ENCODE assay signal across 8 cellular contexts in genomic region chr1:105964879-105965278, GRCh38.
"Had no signal": no experiment of that assay in that cellular context is flagged by ENCODE, and none has a peak within 500 bp of the region (broad histone marks: within the 10 kb centered on the region; RNA-seq: fewer than 3 reads in every experiment).

No MANE protein-coding gene starts in this region.

- FAIRE-seq: HepG2, HTR-8/SVneo, K562 had no signal

- H3K4me3 ChIP-seq: K562 had no signal

- H3K27ac ChIP-seq: HL-60 had no signal

- H3K4me1 Mint-ChIP-seq: IgD-negative memory B cell had no signal

- DNase-seq: IMR-90, KBM-7, KG1 had no signal

- H3K27ac Mint-ChIP-seq: IgD-negative memory B cell had no signal

- ATAC-seq: HepG2, K562 had no signal

- H3K4me3 Mint-ChIP-seq: IgD-negative memory B cell had no signal

- H3K27me3 Mint-ChIP-seq: IgD-negative memory B cell had no signal
